ENCODE assay signal across 26 cellular contexts in the genomic region with DNA sequence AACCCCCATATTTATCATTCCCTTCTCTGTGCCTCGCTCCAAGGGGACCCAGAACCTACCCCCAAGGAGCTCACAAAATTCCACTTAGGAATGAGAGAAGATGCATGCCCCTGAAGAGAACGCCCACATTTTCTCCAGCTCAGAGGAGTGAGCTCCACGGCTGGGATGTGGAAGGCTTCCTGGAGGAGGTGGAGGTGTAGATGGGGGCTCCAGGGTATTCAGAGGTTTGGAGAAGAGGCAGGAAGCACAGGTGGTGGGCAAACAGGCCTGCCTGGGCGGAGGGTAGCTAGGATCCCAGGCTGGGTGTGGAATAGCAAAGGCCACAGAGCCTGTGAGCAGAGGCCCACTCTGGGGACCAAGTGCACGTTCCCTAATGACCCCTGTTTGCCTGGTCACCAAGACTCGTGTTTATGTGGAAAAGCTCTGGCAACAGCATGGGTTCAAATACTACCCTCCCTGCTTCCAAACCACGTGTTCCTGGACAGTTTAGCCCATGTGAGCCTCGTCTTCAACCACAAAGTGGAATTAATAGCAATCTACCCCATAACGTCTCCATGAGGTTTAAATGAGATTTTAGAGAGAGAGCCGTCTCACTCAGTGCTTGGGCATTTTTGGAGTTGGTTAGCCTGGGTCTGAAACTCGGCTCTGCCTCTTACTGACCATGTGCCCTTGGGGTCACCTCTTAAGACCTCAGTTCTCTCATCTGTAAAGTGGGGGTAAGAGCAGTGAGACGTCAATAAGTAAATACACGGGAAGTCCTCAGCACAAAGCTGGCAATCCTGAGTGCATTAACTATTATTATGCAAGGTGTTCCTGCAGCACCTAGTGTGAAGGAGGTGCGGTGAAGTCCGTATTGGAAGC. TPM values are rescaled to one million over a fixed set of nuclear protein-coding genes. Genes with fewer than 3 reads are reported as not detected.
DNase-seq lines count a peak whose midpoint lies in the region; ATAC-seq, FAIRE-seq and TF ChIP-seq lines count a peak whose summit lies in the region.
"Had no signal": no experiment of that assay in that cellular context is flagged by ENCODE, and none has a peak within 500 bp of the region (broad histone marks: within the 10 kb centered on the region; RNA-seq: fewer than 3 reads in every experiment).

No MANE protein-coding gene starts in this region.

- no peak for ATAC-seq in omental fat pad (ENCODE audit: low FRiP score)
- ATAC-seq in GM21528 (IDR thresholded peaks at IDR 0.05; ENCODE audit: low FRiP score, unreplicated experiment) = no peak
- ATAC-seq: activated CD4-positive, CD25-positive, alpha-beta regulatory T cell treated with anti-CD3 and anti-CD28 coated beads, Interleukin-2, amount 50 U/mL, for 24 hours; GM23338; heart right ventricle; lower lobe of right lung had no signal

- no peaks in the 10 kb centered on the region for H3K9me3 Mint-ChIP-seq in H9
- H3K9me3 Mint-ChIP-seq: activated CD4-positive, alpha-beta memory T cell treated with anti-CD3 and anti-CD28 coated beads for 36 hours; GM23338; T-helper 1 cell treated with Interleukin-12 subunit alpha and Interleukin-12 subunit beta and Interleukin-4 antibody, amounts not matched to agents 30 μg/mL and 1 μg/mL, for 36 hours had no signal

- H4K20me1 ChIP-seq in H9 (ENCODE audit: control insufficient read depth, insufficient read depth, insufficient read length) = no peaks in the 10 kb centered on the region

- FAIRE-seq in D721Med (lab: Jason Lieb, UNC) = no peak

- H3K14ac ChIP-seq in H9 (ENCODE audit: insufficient read depth, low read length) = peak overlapping the region; percentile 12; the same call in 1 of the 2 replicates

- WGBS in H9 (ENCODE audit: extremely low coverage, insufficient read length, low lambda C conversion rate) = no CpG with 5 or more reads among the region's 15 CpGs
- WGBS in mesendoderm (ENCODE audit: extremely low coverage, insufficient coverage, low lambda C conversion rate) = no CpG with 5 or more reads among the region's 15 CpGs

- no peak overlapping the region for H2BK12ac ChIP-seq in H9 (ENCODE audit: insufficient read length, low read depth, low read length)

- H3K4me1 Mint-ChIP-seq in H9 = peaks cover 48 to 58% of the 10 kb centered on the region in 2 experiments

- no peak overlapping the region for H3K27ac Mint-ChIP-seq in H9
- H3K27ac Mint-ChIP-seq: activated CD4-positive, alpha-beta memory T cell treated with anti-CD3 and anti-CD28 coated beads for 36 hours; GM23338; T-helper 1 cell treated with Interleukin-12 subunit alpha and Interleukin-12 subunit beta and Interleukin-4 antibody, amounts not matched to agents 30 μg/mL and 1 μg/mL, for 36 hours had no signal

- H2BK5ac ChIP-seq in H9 (ENCODE audit: insufficient read length, low read length) (no peak overlapping the region), mesendoderm (ENCODE audit: low read length) (peak overlapping the region; percentile 51)

- H3K56ac ChIP-seq in H9 (ENCODE audit: insufficient read length, low read depth, low read length) = no peak overlapping the region
- peak overlapping the region; percentile 66 for H3K56ac ChIP-seq in mesendoderm (ENCODE audit: low read length)

- H2AK5ac ChIP-seq in H9 (ENCODE audit: insufficient read length, low read length) (no peak overlapping the region), mesendoderm (ENCODE audit: low read length) (peak overlapping the region; percentile 34)

- H3T11ph ChIP-seq in H9 (ENCODE audit: low read length) = no peak overlapping the region

- H3K27ac ChIP-seq in H9 (ENCODE audit: insufficient read length, low read depth, low read length) = no peak overlapping the region
- peak overlapping the region; percentile 82 for H3K27ac ChIP-seq in SK-N-MC
- no peak overlapping the region for H3K27ac ChIP-seq in mesendoderm (ENCODE audit: low read depth, low read length)
- H3K27ac ChIP-seq in substantia nigra (ENCODE audit: low read depth, low read length, poor library complexity, severe bottlenecking) = peak overlapping the region; percentile 32
- H3K27ac ChIP-seq: parathyroid adenoma, stomach, thyroid gland had no signal

- H2BK20ac ChIP-seq in H9 (ENCODE audit: low read depth, low read length, poor library complexity, severe bottlenecking) = no peak overlapping the region

- TF ChIP-seq CTCF in H9 (conservative IDR thresholded peaks at IDR 0.05) (no peak), D721Med (IDR thresholded peaks at IDR 0.05; ENCODE audit: insufficient read depth, missing control alignments) (no peak), omental fat pad (IDR thresholded peaks at IDR 0.05) (no peak)

- peaks cover 6% of the 10 kb centered on the region for H3K4me1 ChIP-seq in H9 (ENCODE audit: insufficient read depth, low read length)
- H3K4me1 ChIP-seq in mesendoderm (ENCODE audit: control insufficient read depth, low read depth, low read length) = peaks cover 49% of the 10 kb centered on the region

- H3K9ac ChIP-seq in H9 (ENCODE audit: extremely low read depth, insufficient read length, low read length) (no peak overlapping the region), SK-N-MC (ENCODE audit: insufficient read length) (no peak overlapping the region), mesendoderm (ENCODE audit: low read length) (peak overlapping the region; percentile 42)
- H3K9ac ChIP-seq: parathyroid adenoma had no signal

- H4K91ac ChIP-seq in H9 (ENCODE audit: insufficient read length, low read depth, low read length) = no peak overlapping the region

- DNase-seq in H9 (no peak), SK-N-MC (ENCODE audit: low read depth, low spot score) (no peak), mesendoderm (no peak), substantia nigra (lab: John Stamatoyannopoulos, UW) (no peak), D721Med (ENCODE audit: insufficient read length, low spot score) (no peak), omental fat pad (ENCODE audit: low spot score) (no peak)
- DNase-seq: activated CD4-positive, alpha-beta memory T cell treated with anti-CD3 and anti-CD28 coated beads for 36 hours; activated naive CD4-positive, alpha-beta T cell; Caco-2; DND-41; foreskin melanocyte; heart right ventricle; lower lobe of right lung; NCI-H1092 treated with DMSO at 0.1 percent for 48 hours; NCI-H446 treated with DMSO at 0.1 percent for 48 hours; NCI-H82; retina; RPMI8226; stomach; thyroid gland had no signal

- no peaks in the 10 kb centered on the region for H3K79me1 ChIP-seq in H9 (ENCODE audit: insufficient read depth, low read depth, low read length, poor library complexity, severe bottlenecking)
- peaks cover 12% of the 10 kb centered on the region for H3K79me1 ChIP-seq in mesendoderm (ENCODE audit: low read length)

- no peaks in the 10 kb centered on the region for H3K27me3 ChIP-seq in H9 (ENCODE audit: insufficient read depth, low read length)
- no peaks in the 10 kb centered on the region for H3K27me3 ChIP-seq in mesendoderm (ENCODE audit: insufficient read depth, low read length, poor library complexity)
- H3K27me3 ChIP-seq: heart right ventricle, stomach, thyroid gland had no signal

- H2BK120ac ChIP-seq in H9 (ENCODE audit: low read depth, low read length, poor library complexity, severe bottlenecking) (no peak overlapping the region), mesendoderm (ENCODE audit: low read depth, low read length) (no peak overlapping the region)

- H3K36me3 ChIP-seq in SK-N-MC (ENCODE audit: insufficient read depth, low read length) = no peaks in the 10 kb centered on the region
- no peaks in the 10 kb centered on the region for H3K36me3 ChIP-seq in mesendoderm (ENCODE audit: control insufficient read depth, insufficient read depth, low read length)
- H3K36me3 ChIP-seq: heart right ventricle, lower lobe of right lung, stomach, thyroid gland had no signal

- H2AFZ ChIP-seq in H9 (ENCODE audit: low read length) = no peak overlapping the region
- H2AFZ ChIP-seq: GM23338, parathyroid adenoma had no signal

- H3K23ac ChIP-seq in H9 (ENCODE audit: insufficient read length, low read depth, low read length) (no peak overlapping the region), mesendoderm (ENCODE audit: low read length) (no peak overlapping the region)

- H3K79me2 ChIP-seq in H9 (ENCODE audit: insufficient read depth, low read length) (no peaks in the 10 kb centered on the region), mesendoderm (ENCODE audit: control insufficient read depth, insufficient read depth, low read length) (peaks cover 2% of the 10 kb centered on the region)
- H3K79me2 ChIP-seq: parathyroid adenoma had no signal

- H4K5ac ChIP-seq in H9 (ENCODE audit: insufficient read length, low read depth, low read length) (no peak overlapping the region), mesendoderm (ENCODE audit: low read length) (no peak overlapping the region)

- H3K23me2 ChIP-seq in H9 (ENCODE audit: insufficient read length, low read depth, low read length, poor library complexity, severe bottlenecking) = no peaks in the 10 kb centered on the region

- H3K27me3 Mint-ChIP-seq in H9 (ENCODE audit: low read depth) = peaks cover 3% of the 10 kb centered on the region
- H3K27me3 Mint-ChIP-seq: activated CD4-positive, alpha-beta memory T cell treated with anti-CD3 and anti-CD28 coated beads for 36 hours had no signal

- 0 out of 5 replicates have a peak overlapping the region, but pooled peaks of 1 of the 2 experiments have one; percentile 17 for H3K4me3 Mint-ChIP-seq in H9
- H3K4me3 Mint-ChIP-seq: activated CD4-positive, alpha-beta memory T cell treated with anti-CD3 and anti-CD28 coated beads for 36 hours; CD14-positive monocyte; GM23338; T-helper 1 cell treated with Interleukin-12 subunit alpha and Interleukin-12 subunit beta and Interleukin-4 antibody, amounts not matched to agents 30 μg/mL and 1 μg/mL, for 36 hours had no signal

- H2BK15ac ChIP-seq in H9 (ENCODE audit: low read depth, low read length) = no peak overlapping the region
- H2BK15ac ChIP-seq in mesendoderm (replicated peaks; ENCODE audit: low read depth) = no peak overlapping the region

- H3K9me3 ChIP-seq in H9 (ENCODE audit: control insufficient read depth, low read depth, low read length) = no peaks in the 10 kb centered on the region
- H3K9me3 ChIP-seq in SK-N-MC (ENCODE audit: low read depth, low read length) = no peaks in the 10 kb centered on the region
- H3K9me3 ChIP-seq: Caco-2, heart right ventricle, lower lobe of right lung, stomach, thyroid gland had no signal

- no peak overlapping the region for H3K4ac ChIP-seq in H9 (ENCODE audit: low read depth, low read length)
- no peak overlapping the region for H3K4ac ChIP-seq in mesendoderm (ENCODE audit: low read depth, low read length)

- no peaks in the 10 kb centered on the region for H3K36me3 Mint-ChIP-seq in H9 (ENCODE audit: insufficient read depth in 1 of 3, low read depth in 3 of 3)
- H3K36me3 Mint-ChIP-seq: activated CD4-positive, alpha-beta memory T cell treated with anti-CD3 and anti-CD28 coated beads for 36 hours; CD14-positive monocyte had no signal

- H3K4me2 ChIP-seq in H9 (ENCODE audit: insufficient read depth, insufficient read length, low read length) = no peak overlapping the region
- H3K4me2 ChIP-seq in mesendoderm (ENCODE audit: low read length) = no peak overlapping the region
- H3K4me2 ChIP-seq: GM23338 had no signal

- H4K8ac ChIP-seq in H9 (replicated peaks; ENCODE audit: insufficient read length, low read depth, low read length) (no peak overlapping the region), mesendoderm (ENCODE audit: low read depth, low read length) (no peak overlapping the region)

- H3K18ac ChIP-seq in H9 (ENCODE audit: insufficient read length, low read depth, low read length) (no peak overlapping the region), mesendoderm (ENCODE audit: low read length) (peak overlapping the region; percentile 15)

- peak overlapping the region; percentile 42; the same call in 1 of the 2 replicates for H3K4me3 ChIP-seq in SK-N-MC
- no peak overlapping the region for H3K4me3 ChIP-seq in mesendoderm (ENCODE audit: low read length)
- H3K4me3 ChIP-seq: GM23338, heart right ventricle, lower lobe of right lung, stomach, thyroid gland had no signal

RNA-seq across cellular contexts. Expression of a gene that starts 24.7 kb away (rescaled TPM):
- total RNA-seq in H9 (2021) (28.4 and 29.7 TPM in 2 replicates), omental fat pad (1 to 10 TPM; 3.4 to 5.2 (median 3.9) TPM)
- polyA plus RNA-seq in mesendoderm (2013, experiment 1 of 2) = 8.2 TPM
- polyA plus RNA-seq in mesendoderm (2013, experiment 2 of 2) = 8.1 TPM

Comparison
In these comparisons a context has a peak if more than half of its experiments do, and no peak if none do; other contexts are left out.
1. H3K27ac ChIP-seq: peak in SK-N-MC (single experiment) and substantia nigra (single experiment); none in H9 (single experiment) and mesendoderm (single experiment).